ENCODE assay signal across 1 cellular context in the genomic region with DNA sequence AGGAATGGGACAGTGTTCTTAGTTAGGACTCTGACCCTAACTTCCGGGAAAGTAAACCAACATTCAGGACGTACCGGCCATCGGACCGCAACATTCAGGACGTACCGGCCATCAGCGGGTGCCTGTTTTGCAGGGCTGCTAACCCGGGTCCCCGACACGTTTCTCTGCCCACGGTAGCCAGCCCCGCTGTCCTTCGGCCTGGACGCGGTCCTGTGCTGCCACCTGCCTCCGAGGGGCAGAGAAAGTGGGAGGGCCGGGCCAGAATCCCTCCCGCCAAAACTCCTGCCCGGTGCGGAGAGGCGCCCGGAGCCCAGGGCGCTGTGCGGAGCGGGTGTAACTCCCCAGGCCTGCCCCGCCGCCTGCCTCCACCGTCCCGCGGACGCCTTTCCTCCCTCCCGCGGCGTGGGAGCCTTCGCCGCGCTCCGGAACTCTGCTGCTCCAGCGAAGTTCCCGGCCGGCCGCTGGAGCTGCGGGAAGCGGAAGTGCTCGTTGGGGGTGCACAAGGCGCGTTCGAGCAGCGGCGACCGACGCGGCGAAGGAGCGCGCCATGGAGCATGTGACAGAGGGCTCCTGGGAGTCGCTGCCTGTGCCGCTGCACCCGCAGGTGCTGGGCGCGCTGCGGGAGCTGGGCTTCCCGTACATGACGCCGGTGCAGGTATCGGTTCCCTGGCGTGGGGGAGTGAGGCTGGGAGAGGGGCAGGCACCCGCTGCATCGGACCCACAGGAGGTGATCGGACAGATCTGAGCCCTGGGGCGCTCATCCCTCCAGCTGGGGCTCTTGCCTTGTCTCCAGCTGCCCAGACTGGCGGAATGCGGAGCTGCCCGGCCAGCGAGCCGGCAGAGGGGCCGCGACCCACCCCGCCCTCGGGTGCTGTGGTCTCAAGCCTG.
TF ChIP-seq lines count a peak whose summit lies in the region.

A gene with protein sequence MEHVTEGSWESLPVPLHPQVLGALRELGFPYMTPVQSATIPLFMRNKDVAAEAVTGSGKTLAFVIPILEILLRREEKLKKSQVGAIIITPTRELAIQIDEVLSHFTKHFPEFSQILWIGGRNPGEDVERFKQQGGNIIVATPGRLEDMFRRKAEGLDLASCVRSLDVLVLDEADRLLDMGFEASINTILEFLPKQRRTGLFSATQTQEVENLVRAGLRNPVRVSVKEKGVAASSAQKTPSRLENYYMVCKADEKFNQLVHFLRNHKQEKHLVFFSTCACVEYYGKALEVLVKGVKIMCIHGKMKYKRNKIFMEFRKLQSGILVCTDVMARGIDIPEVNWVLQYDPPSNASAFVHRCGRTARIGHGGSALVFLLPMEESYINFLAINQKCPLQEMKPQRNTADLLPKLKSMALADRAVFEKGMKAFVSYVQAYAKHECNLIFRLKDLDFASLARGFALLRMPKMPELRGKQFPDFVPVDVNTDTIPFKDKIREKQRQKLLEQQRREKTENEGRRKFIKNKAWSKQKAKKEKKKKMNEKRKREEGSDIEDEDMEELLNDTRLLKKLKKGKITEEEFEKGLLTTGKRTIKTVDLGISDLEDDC (plus strand): TSS at position 498 of the 888 bp plus-strand sequence. CDS start 50 bp downstream, at position 548.

TF ChIP-seq in WTC11, 78 proteins besides CTCF, POLR2A, EP300 and RAD21 (continued from another document and continues in another):
- TF ChIP-seq, protein P1, sequence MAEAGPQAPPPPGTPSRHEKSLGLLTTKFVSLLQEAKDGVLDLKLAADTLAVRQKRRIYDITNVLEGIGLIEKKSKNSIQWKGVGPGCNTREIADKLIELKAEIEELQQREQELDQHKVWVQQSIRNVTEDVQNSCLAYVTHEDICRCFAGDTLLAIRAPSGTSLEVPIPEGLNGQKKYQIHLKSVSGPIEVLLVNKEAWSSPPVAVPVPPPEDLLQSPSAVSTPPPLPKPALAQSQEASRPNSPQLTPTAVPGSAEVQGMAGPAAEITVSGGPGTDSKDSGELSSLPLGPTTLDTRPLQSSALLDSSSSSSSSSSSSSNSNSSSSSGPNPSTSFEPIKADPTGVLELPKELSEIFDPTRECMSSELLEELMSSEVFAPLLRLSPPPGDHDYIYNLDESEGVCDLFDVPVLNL (CRISPR knock-in tag; IDR thresholded peaks at IDR 0.05; ENCODE audit: borderline replicate concordance, low read depth) = no peak; the same call in 1 of the 2 replicates
- no peak for TF ChIP-seq JAZF1 (CRISPR knock-in tag; IDR thresholded peaks at IDR 0.05)
- peak; percentile 93 for TF ChIP-seq MYBL2 (CRISPR knock-in tag; IDR thresholded peaks at IDR 0.05)
- TF ChIP-seq, protein P2, sequence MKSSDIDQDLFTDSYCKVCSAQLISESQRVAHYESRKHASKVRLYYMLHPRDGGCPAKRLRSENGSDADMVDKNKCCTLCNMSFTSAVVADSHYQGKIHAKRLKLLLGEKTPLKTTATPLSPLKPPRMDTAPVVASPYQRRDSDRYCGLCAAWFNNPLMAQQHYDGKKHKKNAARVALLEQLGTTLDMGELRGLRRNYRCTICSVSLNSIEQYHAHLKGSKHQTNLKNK (CRISPR knock-in tag; IDR thresholded peaks at IDR 0.05) = no peak
- TF ChIP-seq PRRX2 (CRISPR knock-in tag; IDR thresholded peaks at IDR 0.05) = 0 out of 2 replicates have a peak, but pooled peaks have one; percentile 46
- TF ChIP-seq, protein P3, sequence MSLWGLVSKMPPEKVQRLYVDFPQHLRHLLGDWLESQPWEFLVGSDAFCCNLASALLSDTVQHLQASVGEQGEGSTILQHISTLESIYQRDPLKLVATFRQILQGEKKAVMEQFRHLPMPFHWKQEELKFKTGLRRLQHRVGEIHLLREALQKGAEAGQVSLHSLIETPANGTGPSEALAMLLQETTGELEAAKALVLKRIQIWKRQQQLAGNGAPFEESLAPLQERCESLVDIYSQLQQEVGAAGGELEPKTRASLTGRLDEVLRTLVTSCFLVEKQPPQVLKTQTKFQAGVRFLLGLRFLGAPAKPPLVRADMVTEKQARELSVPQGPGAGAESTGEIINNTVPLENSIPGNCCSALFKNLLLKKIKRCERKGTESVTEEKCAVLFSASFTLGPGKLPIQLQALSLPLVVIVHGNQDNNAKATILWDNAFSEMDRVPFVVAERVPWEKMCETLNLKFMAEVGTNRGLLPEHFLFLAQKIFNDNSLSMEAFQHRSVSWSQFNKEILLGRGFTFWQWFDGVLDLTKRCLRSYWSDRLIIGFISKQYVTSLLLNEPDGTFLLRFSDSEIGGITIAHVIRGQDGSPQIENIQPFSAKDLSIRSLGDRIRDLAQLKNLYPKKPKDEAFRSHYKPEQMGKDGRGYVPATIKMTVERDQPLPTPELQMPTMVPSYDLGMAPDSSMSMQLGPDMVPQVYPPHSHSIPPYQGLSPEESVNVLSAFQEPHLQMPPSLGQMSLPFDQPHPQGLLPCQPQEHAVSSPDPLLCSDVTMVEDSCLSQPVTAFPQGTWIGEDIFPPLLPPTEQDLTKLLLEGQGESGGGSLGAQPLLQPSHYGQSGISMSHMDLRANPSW (CRISPR knock-in tag; conservative IDR thresholded peaks at IDR 0.05; ENCODE audit: low read depth) = no peak
- TF ChIP-seq ESRRA (CRISPR knock-in tag; IDR thresholded peaks at IDR 0.05; ENCODE audit: borderline replicate concordance) = peak; percentile 87; the same call in 1 of the 2 replicates
- TF ChIP-seq IRF2 (CRISPR knock-in tag; IDR thresholded peaks at IDR 0.05; ENCODE audit: borderline replicate concordance, low read depth) = no peak
- peak; percentile 86 for TF ChIP-seq FOXP1 (CRISPR knock-in tag; IDR thresholded peaks at IDR 0.05; ENCODE audit: borderline replicate concordance)
- no peak for TF ChIP-seq ZNF121 (CRISPR knock-in tag; IDR thresholded peaks at IDR 0.05)
- no peak for TF ChIP-seq ZNF396 (CRISPR knock-in tag; IDR thresholded peaks at IDR 0.05; ENCODE audit: borderline replicate concordance)
- no peak for TF ChIP-seq HMGA2 (CRISPR knock-in tag; IDR thresholded peaks at IDR 0.05)
- TF ChIP-seq FOXJ3 (CRISPR knock-in tag; IDR thresholded peaks at IDR 0.05; ENCODE audit: borderline replicate concordance) = peak; percentile 77; the same call in 1 of the 2 replicates
- TF ChIP-seq, protein P4, sequence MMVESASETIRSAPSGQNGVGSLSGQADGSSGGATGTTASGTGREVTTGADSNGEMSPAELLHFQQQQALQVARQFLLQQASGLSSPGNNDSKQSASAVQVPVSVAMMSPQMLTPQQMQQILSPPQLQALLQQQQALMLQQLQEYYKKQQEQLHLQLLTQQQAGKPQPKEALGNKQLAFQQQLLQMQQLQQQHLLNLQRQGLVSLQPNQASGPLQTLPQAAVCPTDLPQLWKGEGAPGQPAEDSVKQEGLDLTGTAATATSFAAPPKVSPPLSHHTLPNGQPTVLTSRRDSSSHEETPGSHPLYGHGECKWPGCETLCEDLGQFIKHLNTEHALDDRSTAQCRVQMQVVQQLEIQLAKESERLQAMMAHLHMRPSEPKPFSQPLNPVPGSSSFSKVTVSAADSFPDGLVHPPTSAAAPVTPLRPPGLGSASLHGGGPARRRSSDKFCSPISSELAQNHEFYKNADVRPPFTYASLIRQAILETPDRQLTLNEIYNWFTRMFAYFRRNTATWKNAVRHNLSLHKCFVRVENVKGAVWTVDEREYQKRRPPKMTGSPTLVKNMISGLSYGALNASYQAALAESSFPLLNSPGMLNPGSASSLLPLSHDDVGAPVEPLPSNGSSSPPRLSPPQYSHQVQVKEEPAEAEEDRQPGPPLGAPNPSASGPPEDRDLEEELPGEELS (CRISPR knock-in tag; IDR thresholded peaks at IDR 0.05) = peak; percentile 82
- no peak for TF ChIP-seq ZNF671 (CRISPR knock-in tag; IDR thresholded peaks at IDR 0.05)
- TF ChIP-seq, protein P5, sequence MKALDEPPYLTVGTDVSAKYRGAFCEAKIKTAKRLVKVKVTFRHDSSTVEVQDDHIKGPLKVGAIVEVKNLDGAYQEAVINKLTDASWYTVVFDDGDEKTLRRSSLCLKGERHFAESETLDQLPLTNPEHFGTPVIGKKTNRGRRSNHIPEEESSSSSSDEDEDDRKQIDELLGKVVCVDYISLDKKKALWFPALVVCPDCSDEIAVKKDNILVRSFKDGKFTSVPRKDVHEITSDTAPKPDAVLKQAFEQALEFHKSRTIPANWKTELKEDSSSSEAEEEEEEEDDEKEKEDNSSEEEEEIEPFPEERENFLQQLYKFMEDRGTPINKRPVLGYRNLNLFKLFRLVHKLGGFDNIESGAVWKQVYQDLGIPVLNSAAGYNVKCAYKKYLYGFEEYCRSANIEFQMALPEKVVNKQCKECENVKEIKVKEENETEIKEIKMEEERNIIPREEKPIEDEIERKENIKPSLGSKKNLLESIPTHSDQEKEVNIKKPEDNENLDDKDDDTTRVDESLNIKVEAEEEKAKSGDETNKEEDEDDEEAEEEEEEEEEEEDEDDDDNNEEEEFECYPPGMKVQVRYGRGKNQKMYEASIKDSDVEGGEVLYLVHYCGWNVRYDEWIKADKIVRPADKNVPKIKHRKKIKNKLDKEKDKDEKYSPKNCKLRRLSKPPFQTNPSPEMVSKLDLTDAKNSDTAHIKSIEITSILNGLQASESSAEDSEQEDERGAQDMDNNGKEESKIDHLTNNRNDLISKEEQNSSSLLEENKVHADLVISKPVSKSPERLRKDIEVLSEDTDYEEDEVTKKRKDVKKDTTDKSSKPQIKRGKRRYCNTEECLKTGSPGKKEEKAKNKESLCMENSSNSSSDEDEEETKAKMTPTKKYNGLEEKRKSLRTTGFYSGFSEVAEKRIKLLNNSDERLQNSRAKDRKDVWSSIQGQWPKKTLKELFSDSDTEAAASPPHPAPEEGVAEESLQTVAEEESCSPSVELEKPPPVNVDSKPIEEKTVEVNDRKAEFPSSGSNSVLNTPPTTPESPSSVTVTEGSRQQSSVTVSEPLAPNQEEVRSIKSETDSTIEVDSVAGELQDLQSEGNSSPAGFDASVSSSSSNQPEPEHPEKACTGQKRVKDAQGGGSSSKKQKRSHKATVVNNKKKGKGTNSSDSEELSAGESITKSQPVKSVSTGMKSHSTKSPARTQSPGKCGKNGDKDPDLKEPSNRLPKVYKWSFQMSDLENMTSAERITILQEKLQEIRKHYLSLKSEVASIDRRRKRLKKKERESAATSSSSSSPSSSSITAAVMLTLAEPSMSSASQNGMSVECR (CRISPR knock-in tag; IDR thresholded peaks at IDR 0.05; ENCODE audit: borderline replicate concordance) = no peak; the same call in none of the 2 replicates
- TF ChIP-seq, protein P6, sequence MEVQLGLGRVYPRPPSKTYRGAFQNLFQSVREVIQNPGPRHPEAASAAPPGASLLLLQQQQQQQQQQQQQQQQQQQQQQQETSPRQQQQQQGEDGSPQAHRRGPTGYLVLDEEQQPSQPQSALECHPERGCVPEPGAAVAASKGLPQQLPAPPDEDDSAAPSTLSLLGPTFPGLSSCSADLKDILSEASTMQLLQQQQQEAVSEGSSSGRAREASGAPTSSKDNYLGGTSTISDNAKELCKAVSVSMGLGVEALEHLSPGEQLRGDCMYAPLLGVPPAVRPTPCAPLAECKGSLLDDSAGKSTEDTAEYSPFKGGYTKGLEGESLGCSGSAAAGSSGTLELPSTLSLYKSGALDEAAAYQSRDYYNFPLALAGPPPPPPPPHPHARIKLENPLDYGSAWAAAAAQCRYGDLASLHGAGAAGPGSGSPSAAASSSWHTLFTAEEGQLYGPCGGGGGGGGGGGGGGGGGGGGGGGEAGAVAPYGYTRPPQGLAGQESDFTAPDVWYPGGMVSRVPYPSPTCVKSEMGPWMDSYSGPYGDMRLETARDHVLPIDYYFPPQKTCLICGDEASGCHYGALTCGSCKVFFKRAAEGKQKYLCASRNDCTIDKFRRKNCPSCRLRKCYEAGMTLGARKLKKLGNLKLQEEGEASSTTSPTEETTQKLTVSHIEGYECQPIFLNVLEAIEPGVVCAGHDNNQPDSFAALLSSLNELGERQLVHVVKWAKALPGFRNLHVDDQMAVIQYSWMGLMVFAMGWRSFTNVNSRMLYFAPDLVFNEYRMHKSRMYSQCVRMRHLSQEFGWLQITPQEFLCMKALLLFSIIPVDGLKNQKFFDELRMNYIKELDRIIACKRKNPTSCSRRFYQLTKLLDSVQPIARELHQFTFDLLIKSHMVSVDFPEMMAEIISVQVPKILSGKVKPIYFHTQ (CRISPR knock-in tag; IDR thresholded peaks at IDR 0.05) = no peak
- TF ChIP-seq, protein P7, sequence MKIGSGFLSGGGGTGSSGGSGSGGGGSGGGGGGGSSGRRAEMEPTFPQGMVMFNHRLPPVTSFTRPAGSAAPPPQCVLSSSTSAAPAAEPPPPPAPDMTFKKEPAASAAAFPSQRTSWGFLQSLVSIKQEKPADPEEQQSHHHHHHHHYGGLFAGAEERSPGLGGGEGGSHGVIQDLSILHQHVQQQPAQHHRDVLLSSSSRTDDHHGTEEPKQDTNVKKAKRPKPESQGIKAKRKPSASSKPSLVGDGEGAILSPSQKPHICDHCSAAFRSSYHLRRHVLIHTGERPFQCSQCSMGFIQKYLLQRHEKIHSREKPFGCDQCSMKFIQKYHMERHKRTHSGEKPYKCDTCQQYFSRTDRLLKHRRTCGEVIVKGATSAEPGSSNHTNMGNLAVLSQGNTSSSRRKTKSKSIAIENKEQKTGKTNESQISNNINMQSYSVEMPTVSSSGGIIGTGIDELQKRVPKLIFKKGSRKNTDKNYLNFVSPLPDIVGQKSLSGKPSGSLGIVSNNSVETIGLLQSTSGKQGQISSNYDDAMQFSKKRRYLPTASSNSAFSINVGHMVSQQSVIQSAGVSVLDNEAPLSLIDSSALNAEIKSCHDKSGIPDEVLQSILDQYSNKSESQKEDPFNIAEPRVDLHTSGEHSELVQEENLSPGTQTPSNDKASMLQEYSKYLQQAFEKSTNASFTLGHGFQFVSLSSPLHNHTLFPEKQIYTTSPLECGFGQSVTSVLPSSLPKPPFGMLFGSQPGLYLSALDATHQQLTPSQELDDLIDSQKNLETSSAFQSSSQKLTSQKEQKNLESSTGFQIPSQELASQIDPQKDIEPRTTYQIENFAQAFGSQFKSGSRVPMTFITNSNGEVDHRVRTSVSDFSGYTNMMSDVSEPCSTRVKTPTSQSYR (CRISPR knock-in tag; IDR thresholded peaks at IDR 0.05) = peak; percentile 46; the same call in 1 of the 2 replicates
- peak; percentile 88; the same call in 1 of the 2 replicates for TF ChIP-seq ATF1 (CRISPR knock-in tag; IDR thresholded peaks at IDR 0.05)
- peak; percentile 86 for TF ChIP-seq CREM (CRISPR knock-in tag; IDR thresholded peaks at IDR 0.05)
- no peak for TF ChIP-seq NR3C1 (CRISPR knock-in tag; conservative IDR thresholded peaks at IDR 0.05; ENCODE audit: low read depth)
- 0 out of 2 replicates have a peak, but pooled peaks have one; percentile 6 for TF ChIP-seq GTF2I (CRISPR knock-in tag; conservative IDR thresholded peaks at IDR 0.05)
- peak; percentile 97 for TF ChIP-seq GABPB1 (CRISPR knock-in tag; IDR thresholded peaks at IDR 0.05)
- peak; percentile 82; the same call in 1 of the 2 replicates for TF ChIP-seq ETV6 (CRISPR knock-in tag; IDR thresholded peaks at IDR 0.05)
- TF ChIP-seq, protein P8, sequence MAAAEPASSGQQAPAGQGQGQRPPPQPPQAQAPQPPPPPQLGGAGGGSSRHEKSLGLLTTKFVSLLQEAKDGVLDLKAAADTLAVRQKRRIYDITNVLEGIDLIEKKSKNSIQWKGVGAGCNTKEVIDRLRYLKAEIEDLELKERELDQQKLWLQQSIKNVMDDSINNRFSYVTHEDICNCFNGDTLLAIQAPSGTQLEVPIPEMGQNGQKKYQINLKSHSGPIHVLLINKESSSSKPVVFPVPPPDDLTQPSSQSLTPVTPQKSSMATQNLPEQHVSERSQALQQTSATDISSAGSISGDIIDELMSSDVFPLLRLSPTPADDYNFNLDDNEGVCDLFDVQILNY (CRISPR knock-in tag; IDR thresholded peaks at IDR 0.05) = peak; percentile 72
- no peak for TF ChIP-seq OVOL2 (CRISPR knock-in tag; IDR thresholded peaks at IDR 0.05; ENCODE audit: borderline replicate concordance)
- no peak for TF ChIP-seq RORB (CRISPR knock-in tag; IDR thresholded peaks at IDR 0.05)
- no peak; the same call in 1 of the 2 replicates for TF ChIP-seq ZBTB21 (CRISPR knock-in tag; IDR thresholded peaks at IDR 0.05; ENCODE audit: borderline replicate concordance)
- peak; percentile 68; the same call in 1 of the 2 replicates for TF ChIP-seq TEAD4 (CRISPR knock-in tag; IDR thresholded peaks at IDR 0.05)
- TF ChIP-seq JUN (CRISPR knock-in tag; IDR thresholded peaks at IDR 0.05) = no peak; the same call in 1 of the 2 replicates
- no peak for TF ChIP-seq ZNF263 (CRISPR knock-in tag; IDR thresholded peaks at IDR 0.05; ENCODE audit: low read depth)
- no peak for TF ChIP-seq CBFB (CRISPR knock-in tag; IDR thresholded peaks at IDR 0.05; ENCODE audit: low read depth)
- no peak for TF ChIP-seq NR2C2 (CRISPR knock-in tag; IDR thresholded peaks at IDR 0.05)
